ENCODE assay signal across 13 cellular contexts in the genomic region with DNA sequence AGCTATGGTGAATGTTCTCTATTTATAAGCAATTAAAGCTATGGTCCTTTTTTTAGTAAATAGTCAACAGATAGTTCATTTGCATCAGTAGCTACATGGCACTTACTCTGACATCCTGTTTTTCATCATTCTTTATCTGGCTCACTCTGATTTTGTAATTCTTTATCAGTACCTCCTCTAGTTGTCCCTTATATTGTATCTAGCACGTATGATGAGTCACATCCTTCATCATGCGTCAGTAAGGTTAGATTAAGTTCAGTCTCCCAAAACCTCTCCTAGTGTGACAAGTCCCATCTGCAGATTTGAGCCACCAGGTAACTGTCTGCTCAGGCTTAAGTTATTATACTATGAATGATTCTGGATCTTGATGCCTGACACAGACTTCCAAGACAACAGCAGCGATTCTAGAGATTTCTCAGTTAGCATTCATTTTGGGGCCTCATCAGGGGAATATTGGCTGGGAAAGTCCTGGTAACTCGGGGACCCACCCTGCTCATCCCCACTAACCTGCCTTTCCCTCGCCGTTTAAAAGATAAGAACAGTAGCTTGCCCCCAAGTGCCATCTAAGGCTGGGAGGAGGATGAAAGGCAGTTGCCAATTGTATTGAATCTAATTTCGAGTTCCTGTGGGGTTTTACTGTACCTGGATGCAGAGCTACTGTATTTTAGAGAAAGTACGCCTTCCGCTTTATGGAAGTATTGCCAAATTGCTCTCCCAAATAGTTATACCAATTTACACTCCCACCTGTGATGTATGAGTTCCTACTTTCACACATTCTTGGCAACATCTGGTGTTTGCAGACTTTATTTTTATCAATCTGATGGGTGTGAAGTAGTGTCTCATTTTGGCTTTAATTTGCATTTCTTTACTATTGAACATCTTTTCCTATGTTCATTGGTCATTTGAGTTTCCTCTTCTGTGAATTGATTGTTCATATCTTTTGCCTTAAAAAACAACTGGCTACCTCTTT. TPM values are rescaled to one million over a fixed set of nuclear protein-coding genes. Genes with fewer than 3 reads are reported as not detected.
DNase-seq lines count a peak whose midpoint lies in the region; ATAC-seq and TF ChIP-seq lines count a peak whose summit lies in the region.
"Had no signal": no experiment of that assay in that cellular context is flagged by ENCODE, and none has a peak within 500 bp of the region (broad histone marks: within the 10 kb centered on the region; RNA-seq: fewer than 3 reads in every experiment).

No MANE protein-coding gene starts in this region.

- H3K4me2 ChIP-seq in PC-9: peak overlapping the region; percentile 55

- peaks cover 36% of the 10 kb centered on the region for H3K36me3 ChIP-seq in ACC112 (ENCODE audit: insufficient read depth, low read length)
- peaks cover 49% of the 10 kb centered on the region for H3K36me3 ChIP-seq in PC-9 (ENCODE audit: low read depth)
- H3K36me3 ChIP-seq: HAP-1 had no signal

- H3K27me3 ChIP-seq in ACC112 (ENCODE audit: insufficient read depth, low read length): no peaks in the 10 kb centered on the region
- no peaks in the 10 kb centered on the region for H3K27me3 ChIP-seq in PC-9 (ENCODE audit: insufficient read depth, low read depth)

- intact Hi-C loops in PC-9 (cut with micrococcal nuclease; ENCODE audit: unreplicated experiment): no loop called here

- H3K9me2 ChIP-seq in PC-9 (ENCODE audit: insufficient read depth): no peaks in the 10 kb centered on the region; the same call in 1 of the 2 replicates

- H3K79me2 ChIP-seq in ACC112 (ENCODE audit: control insufficient read depth, insufficient read depth, low read length, unreplicated experiment) (peaks cover 84% of the 10 kb centered on the region), PC-9 (ENCODE audit: low read depth) (peaks cover 74% of the 10 kb centered on the region)

- POLR2A ChIA-PET in PC-9 (lab: Charles Lee; ENCODE audit: unreplicated experiment): interaction anchor here (0.6 kb wide), 2 partner anchors 28 to 182 kb away, joined by 3 read pairs; no protein-coding TSS in a partner anchor

- peaks cover 3% of the 10 kb centered on the region for H3K27me3 Mint-ChIP-seq in endothelial cell (ENCODE audit: unreplicated experiment)
- H3K27me3 Mint-ChIP-seq: dendritic cell treated with granulocyte-macrophage colony-stimulating factor and Interleukin-4, amounts not matched to agents 40 ng/mL and 50 ng/mL, for 4 days had no signal

- H3K36me3 Mint-ChIP-seq in endothelial cell (ENCODE audit: low read depth, unreplicated experiment): no peaks in the 10 kb centered on the region
- H3K36me3 Mint-ChIP-seq: naive thymus-derived CD8-positive, alpha-beta T cell had no signal

- H3K4me3 ChIP-seq in ACC112 (ENCODE audit: low read depth, low read length): peak overlapping the region; percentile 34; the same call in 1 of the 2 replicates
- no peak overlapping the region; the same call in 1 of the 2 replicates for H3K4me3 ChIP-seq in PC-9
- no peak overlapping the region for H3K4me3 ChIP-seq in foreskin fibroblast (ENCODE audit: low read depth in 1 of 2, low read length in 2 of 2)
- H3K4me3 ChIP-seq: HAP-1 had no signal

- CTCF ChIA-PET in PC-9 (lab: Charles Lee): interaction anchor here (0.6 kb wide), 1 partner anchor 169 kb away, joined by 3 read pairs; no protein-coding TSS in a partner anchor

- ATAC-seq in GM18868 (IDR thresholded peaks at IDR 0.05; ENCODE audit: unreplicated experiment): peak; percentile 76
- ATAC-seq: naive thymus-derived CD8-positive, alpha-beta T cell had no signal

- H3K9me3 Mint-ChIP-seq in endothelial cell (ENCODE audit: unreplicated experiment): peaks cover 4% of the 10 kb centered on the region
- H3K9me3 Mint-ChIP-seq: dendritic cell treated with granulocyte-macrophage colony-stimulating factor and Interleukin-4, amounts not matched to agents 40 ng/mL and 50 ng/mL, for 4 days; naive thymus-derived CD8-positive, alpha-beta T cell had no signal

- peaks cover 10% of the 10 kb centered on the region for H3K4me1 Mint-ChIP-seq in endothelial cell (ENCODE audit: unreplicated experiment)
- H3K4me1 Mint-ChIP-seq: naive thymus-derived CD8-positive, alpha-beta T cell had no signal

- peaks cover 24% of the 10 kb centered on the region for H3F3A ChIP-seq in PC-9 (ENCODE audit: insufficient read depth, low read depth)

- TF ChIP-seq CTCF in PC-9 (conservative IDR thresholded peaks at IDR 0.05): no peak
- no peak for TF ChIP-seq CTCF in foreskin fibroblast (IDR thresholded peaks at IDR 0.05; ENCODE audit: low read depth, low read length)
- TF ChIP-seq CTCF in endothelial cell (IDR thresholded peaks at IDR 0.05; ENCODE audit: unreplicated experiment): no peak

- TSS peak; percentile 17 for BruUV-seq in PC-9 (replicated peaks; lab: Mats Ljungman, UMichigan)

- DNase-seq in PC-9 (peak; percentile 8 to 96), foreskin fibroblast (peak; percentile 63 to 69), DMS 273 (lab: John Stamatoyannopoulos, UW; ENCODE audit: unreplicated experiment) (no peak), GDM1 (lab: John Stamatoyannopoulos, UW) (no peak), C1 segment of cervical spinal cord (lab: John Stamatoyannopoulos, UW) (no peak), endothelial cell (ENCODE audit: low spot score) (no peak)
- DNase-seq: DND-41; naive thymus-derived CD8-positive, alpha-beta T cell; NCI-H1417 treated with DMSO at 0.1 percent for 48 hours had no signal

- no peaks in the 10 kb centered on the region for H4K20me1 ChIP-seq in PC-9 (ENCODE audit: insufficient read depth)

- no peak overlapping the region for H3K4me3 Mint-ChIP-seq in endothelial cell (ENCODE audit: unreplicated experiment)
- H3K4me3 Mint-ChIP-seq: dendritic cell treated with granulocyte-macrophage colony-stimulating factor and Interleukin-4, amounts not matched to agents 40 ng/mL and 50 ng/mL, for 4 days; naive thymus-derived CD8-positive, alpha-beta T cell had no signal

- H3K27ac ChIP-seq in ACC112 (ENCODE audit: low read depth, low read length): peak overlapping the region; percentile 98
- peak overlapping the region; percentile 84 for H3K27ac ChIP-seq in PC-9

- 0 out of 2 replicates have a peak, but pooled peaks cover 5% of the 10 kb centered on the region for H3K9me3 ChIP-seq in PC-9 (ENCODE audit: insufficient read depth, low read depth)
- H3K9me3 ChIP-seq: HAP-1 had no signal

- H3K27ac Mint-ChIP-seq in endothelial cell (ENCODE audit: unreplicated experiment): no peak overlapping the region
- H3K27ac Mint-ChIP-seq: dendritic cell treated with granulocyte-macrophage colony-stimulating factor and Interleukin-4, amounts not matched to agents 40 ng/mL and 50 ng/mL, for 4 days; naive thymus-derived CD8-positive, alpha-beta T cell had no signal

- H2AFZ ChIP-seq in ACC112 (ENCODE audit: low read length, unreplicated experiment) (no peak overlapping the region), PC-9 (no peak overlapping the region)

- peaks cover 69% of the 10 kb centered on the region for H3K4me1 ChIP-seq in ACC112 (ENCODE audit: control insufficient read depth, insufficient read depth, low read length, unreplicated experiment)
- peaks cover 42% of the 10 kb centered on the region for H3K4me1 ChIP-seq in PC-9 (replicated peaks; ENCODE audit: insufficient read depth)

RNA-seq across cellular contexts. Expression of a gene that starts 55.9 kb away (rescaled TPM):
- total RNA-seq in PC-9 (2021) (9.3 and 12.4 TPM in 2 replicates), endothelial cell (ENCODE audit: unreplicated experiment) (6.4 TPM)

Comparison
In these comparisons a context has a peak if more than half of its experiments do, and no peak if none do; other contexts are left out.
1. DNase-seq: peak in PC-9 (2 of 2) and foreskin fibroblast (2 of 2); none in DMS 273 (single experiment), GDM1 (single experiment), C1 segment of cervical spinal cord (0 of 14) and endothelial cell (single experiment).